ENCODE assay signal across 40 cellular contexts in genomic region chr11:21257461-21257860, GRCh38.
"Had no signal": no experiment of that assay in that cellular context is flagged by ENCODE, and none has a peak within 500 bp of the region (broad histone marks: within the 10 kb centered on the region; RNA-seq: fewer than 3 reads in every experiment).

No MANE protein-coding gene starts in this region.

- H3K27me3 Mint-ChIP-seq: activated naive CD4-positive, alpha-beta T cell treated with anti-CD3 and anti-CD28 coated beads, Interleukin-2, amount 10 ng/mL, durations not matched to agents 7 days and 5 days; activated naive CD4-positive, alpha-beta T cell treated with anti-CD3 and anti-CD28 coated beads, Interleukin-2, amount 50 U/mL, for 24 hours; activated naive CD8-positive, alpha-beta T cell; activated naive CD8-positive, alpha-beta T cell treated with anti-CD3 and anti-CD28 coated beads for 36 hours; activated naive CD8-positive, alpha-beta T cell treated with anti-CD3 and anti-CD28 coated beads, Interleukin-2, amount 10 ng/mL, durations not matched to agents 7 days and 5 days; activated naive CD8-positive, alpha-beta T cell treated with anti-CD3 and anti-CD28 coated beads, Interleukin-2, amount 50 U/mL, for 24 hours; activated T-cell treated with anti-CD3 and anti-CD28 coated beads, Interleukin-2, amount 50 U/mL, for 24 hours; activated T-helper 17 cell treated with anti-CD3 and anti-CD28 coated beads, Interleukin-2, amount 50 U/mL, for 72 hours; brain; central memory CD8-positive, alpha-beta T cell had no signal

- H3K9me3 Mint-ChIP-seq: activated naive CD8-positive, alpha-beta T cell treated with anti-CD3 and anti-CD28 coated beads for 36 hours; activated T-helper 1 cell treated with anti-CD3 and anti-CD28 coated beads, Interleukin-12 subunit alpha, Interleukin-12 subunit beta, Interleukin-2, Interleukin-4 antibody, amounts not matched to agents 30 ng/mL and 10 ng/mL and 1 ng/mL, durations not matched to agents 14 hours and 24 hours and 36 hours had no signal

- H3K36me3 Mint-ChIP-seq: activated naive CD4-positive, alpha-beta T cell treated with anti-CD3 and anti-CD28 coated beads, Interleukin-2, amount 10 ng/mL, durations not matched to agents 7 days and 5 days; activated naive CD4-positive, alpha-beta T cell treated with anti-CD3 and anti-CD28 coated beads, Interleukin-2, amount 50 U/mL, for 24 hours; activated naive CD4-positive, alpha-beta T cell treated with anti-CD3 and anti-CD28 coated beads, Interleukin-2, amount 50 U/mL, for 72 hours; activated naive CD8-positive, alpha-beta T cell; activated naive CD8-positive, alpha-beta T cell treated with anti-CD3 and anti-CD28 coated beads for 36 hours; activated naive CD8-positive, alpha-beta T cell treated with anti-CD3 and anti-CD28 coated beads, Interleukin-2, amount 10 ng/mL, durations not matched to agents 7 days and 5 days; brain had no signal

- H3K27ac Mint-ChIP-seq: activated naive CD4-positive, alpha-beta T cell treated with anti-CD3 and anti-CD28 coated beads for 36 hours; activated naive CD4-positive, alpha-beta T cell treated with anti-CD3 and anti-CD28 coated beads, Interleukin-2, amount 10 ng/mL, durations not matched to agents 7 days and 5 days; activated naive CD4-positive, alpha-beta T cell treated with anti-CD3 and anti-CD28 coated beads, Interleukin-2, amount 50 U/mL, for 24 hours; activated naive CD4-positive, alpha-beta T cell treated with anti-CD3 and anti-CD28 coated beads, Interleukin-2, amount 50 U/mL, for 72 hours; activated naive CD8-positive, alpha-beta T cell; activated naive CD8-positive, alpha-beta T cell treated with anti-CD3 and anti-CD28 coated beads for 36 hours; activated naive CD8-positive, alpha-beta T cell treated with anti-CD3 and anti-CD28 coated beads, Interleukin-2, amount 10 ng/mL, durations not matched to agents 7 days and 5 days; activated naive CD8-positive, alpha-beta T cell treated with anti-CD3 and anti-CD28 coated beads, Interleukin-2, amount 50 U/mL, for 24 hours; activated T-cell treated with anti-CD3 and anti-CD28 coated beads, Interleukin-2, amount 50 U/mL, for 24 hours; activated T-cell treated with anti-CD3 and anti-CD28 coated beads, Interleukin-2, amount 50 U/mL, for 72 hours; activated T-helper 1 cell treated with anti-CD3 and anti-CD28 coated beads, Interleukin-12 subunit alpha, Interleukin-12 subunit beta, Interleukin-2, Interleukin-4 antibody, amounts not matched to agents 30 ng/mL and 10 ng/mL and 1 ng/mL, durations not matched to agents 14 hours and 24 hours and 36 hours; activated T-helper 17 cell treated with anti-CD3 and anti-CD28 coated beads, Interleukin-2, amount 50 U/mL, for 72 hours; activated T-helper 2 cell treated with anti-CD3 and anti-CD28 coated beads, Interferon-gamma antibody, Interleukin-2, Interleukin-4, amounts not matched to agents 10 μg/mL and 5 μg/mL and 100 μg/mL, durations not matched to agents 14 hours and 24 hours and 36 hours; brain had no signal

- H3K4me3 Mint-ChIP-seq: activated naive CD4-positive, alpha-beta T cell treated with anti-CD3 and anti-CD28 coated beads for 36 hours; activated naive CD4-positive, alpha-beta T cell treated with anti-CD3 and anti-CD28 coated beads, Interleukin-2, amount 10 ng/mL, durations not matched to agents 7 days and 5 days; activated naive CD4-positive, alpha-beta T cell treated with anti-CD3 and anti-CD28 coated beads, Interleukin-2, amount 50 U/mL, for 24 hours; activated naive CD8-positive, alpha-beta T cell; activated naive CD8-positive, alpha-beta T cell treated with anti-CD3 and anti-CD28 coated beads for 36 hours; activated naive CD8-positive, alpha-beta T cell treated with anti-CD3 and anti-CD28 coated beads, Interleukin-2, amount 10 ng/mL, durations not matched to agents 7 days and 5 days; activated naive CD8-positive, alpha-beta T cell treated with anti-CD3 and anti-CD28 coated beads, Interleukin-2, amount 50 U/mL, for 24 hours; activated T-cell treated with anti-CD3 and anti-CD28 coated beads, Interleukin-2, amount 50 U/mL, for 24 hours; activated T-cell treated with anti-CD3 and anti-CD28 coated beads, Interleukin-2, amount 50 U/mL, for 4 hours; activated T-cell treated with anti-CD3 and anti-CD28 coated beads, Interleukin-2, amount 50 U/mL, for 72 hours; activated T-helper 1 cell treated with anti-CD3 and anti-CD28 coated beads, Interleukin-12 subunit alpha, Interleukin-12 subunit beta, Interleukin-2, Interleukin-4 antibody, amounts not matched to agents 30 ng/mL and 10 ng/mL and 1 ng/mL, durations not matched to agents 14 hours and 24 hours and 36 hours; activated T-helper 17 cell treated with anti-CD3 and anti-CD28 coated beads, Interleukin-2, amount 50 U/mL, for 72 hours; brain; central memory CD8-positive, alpha-beta T cell had no signal

- H3K36me3 ChIP-seq: adrenal gland, ascending aorta, brain microvascular endothelial cell, breast epithelium, cardiac muscle cell had no signal

- H3K9me3 ChIP-seq: adrenal gland, ascending aorta, body of pancreas, breast epithelium had no signal

- ATAC-seq: activated naive CD4-positive, alpha-beta T cell treated with anti-CD3 and anti-CD28 coated beads, Interleukin-2, amount 50 U/mL, for 72 hours; activated naive CD8-positive, alpha-beta T cell treated with anti-CD3 and anti-CD28 coated beads, Interleukin-2, amount 50 U/mL, for 24 hours; activated T-cell treated with anti-CD3 and anti-CD28 coated beads, Interleukin-2, amount 50 U/mL, for 4 hours; activated T-cell treated with anti-CD3 and anti-CD28 coated beads, Interleukin-2, amount 50 U/mL, for 72 hours; activated T-helper 17 cell treated with anti-CD3 and anti-CD28 coated beads, Interleukin-2, amount 50 U/mL, for 72 hours; body of pancreas had no signal

- H3K4me3 ChIP-seq: adrenal gland, ascending aorta, body of pancreas, breast epithelium, cardiac muscle cell had no signal

- H3K27me3 ChIP-seq: adrenal gland, ascending aorta, body of pancreas, brain microvascular endothelial cell, breast epithelium, cardiac muscle cell had no signal

- H3K27ac ChIP-seq: adrenal gland, ascending aorta, body of pancreas, brain microvascular endothelial cell, breast epithelium, cardiac muscle cell had no signal

- FAIRE-seq: astrocyte had no signal

- H3K4me1 Mint-ChIP-seq: activated naive CD4-positive, alpha-beta T cell treated with anti-CD3 and anti-CD28 coated beads, Interleukin-2, amount 10 ng/mL, durations not matched to agents 7 days and 5 days; activated naive CD4-positive, alpha-beta T cell treated with anti-CD3 and anti-CD28 coated beads, Interleukin-2, amount 50 U/mL, for 24 hours; activated naive CD8-positive, alpha-beta T cell treated with anti-CD3 and anti-CD28 coated beads for 36 hours; activated naive CD8-positive, alpha-beta T cell treated with anti-CD3 and anti-CD28 coated beads, Interleukin-2, amount 10 ng/mL, durations not matched to agents 7 days and 5 days; activated naive CD8-positive, alpha-beta T cell treated with anti-CD3 and anti-CD28 coated beads, Interleukin-2, amount 50 U/mL, for 24 hours; activated T-helper 17 cell treated with anti-CD3 and anti-CD28 coated beads, Interleukin-2, amount 50 U/mL, for 72 hours; brain; central memory CD8-positive, alpha-beta T cell had no signal

- H3K4me1 ChIP-seq: adrenal gland, ascending aorta, body of pancreas, breast epithelium had no signal

- DNase-seq: activated effector memory CD4-positive, alpha-beta T cell treated with anti-CD3 and anti-CD28 coated beads, Interleukin-2, amount 50 U/mL, for 16 hours; activated effector memory CD4-positive, alpha-beta T cell treated with Interleukin-2 at 50 U/mL for 16 hours; activated gamma-delta T cell; activated gamma-delta T cell treated with Interleukin-2 at 50 U/mL for 16 hours; activated naive CD4-positive, alpha-beta T cell; activated naive CD4-positive, alpha-beta T cell treated with anti-CD3 and anti-CD28 coated beads for 36 hours; activated naive CD4-positive, alpha-beta T cell treated with anti-CD3 and anti-CD28 coated beads, Interleukin-2, amount 10 ng/mL, durations not matched to agents 7 days and 5 days; activated naive CD4-positive, alpha-beta T cell treated with anti-CD3 and anti-CD28 coated beads, Interleukin-2, amount 50 U/mL, for 16 hours; activated naive CD4-positive, alpha-beta T cell treated with Interleukin-2 at 50 U/mL for 16 hours; activated naive CD8-positive, alpha-beta T cell treated with anti-CD3 and anti-CD28 coated beads for 36 hours; activated naive CD8-positive, alpha-beta T cell treated with anti-CD3 and anti-CD28 coated beads, Interleukin-2, amount 10 ng/mL, durations not matched to agents 7 days and 5 days; activated naive CD8-positive, alpha-beta T cell treated with anti-CD3 and anti-CD28 coated beads, Interleukin-2, amount 50 U/mL, for 24 hours; activated T-cell treated with anti-CD3 and anti-CD28 coated beads for 4 hours; activated T-cell treated with anti-CD3 and anti-CD28 coated beads, Interleukin-2, amount 50 U/mL, for 1 hour; activated T-cell treated with anti-CD3 and anti-CD28 coated beads, Interleukin-2, amount 50 U/mL, for 24 hours; activated T-cell treated with anti-CD3 and anti-CD28 coated beads, Interleukin-2, amount 50 U/mL, for 4 hours; activated T-cell treated with anti-CD3 and anti-CD28 coated beads, Interleukin-2, amount 50 U/mL, for 48 hours; activated T-cell treated with anti-CD3 and anti-CD28 coated beads, Interleukin-2, amount 50 U/mL, for 72 hours; adrenal gland; amniotic stem cell; amygdala; anterior cingulate cortex; aorta; body of pancreas; brain microvascular endothelial cell; caudate nucleus; central memory CD4-positive, alpha-beta T cell; cerebellar nuclear complex had no signal
